ENCODE assay signal across 10 cellular contexts in genomic region chr4:69170233-69171134, GRCh38. TPM values are rescaled to one million over a fixed set of nuclear protein-coding genes. Genes with fewer than 3 reads are reported as not detected.
DNase-seq lines count a peak whose midpoint lies in the region; ATAC-seq, FAIRE-seq and TF ChIP-seq lines count a peak whose summit lies in the region.
"Not testable (repeated sequence)": the region's sequence is repeated elsewhere in the genome, so short reads cannot be mapped to it uniquely, and the experiment has no call there.
"Had no signal": no experiment of that assay in that cellular context is flagged by ENCODE, and none has a peak within 500 bp of the region (broad histone marks: within the 10 kb centered on the region; RNA-seq: fewer than 3 reads in every experiment).

No MANE protein-coding gene starts in this region.

- H3K4me1 ChIP-seq in pancreas, result peaks cover 12 to 17% (median 14%) of the 10 kb centered on the region in 3 donors

- DNase-seq in M059J (ENCODE audit: low read depth) (peak; percentile 30), RKO (ENCODE audit: low spot score) (peak; percentile 56), glomerular visceral epithelial cell (ENCODE audit: extremely low spot score) (peak; percentile 73), pancreas (peak in 4 of 6 donors; percentile 31 to 75 (median 42))
- DNase-seq in activated naive CD8-positive, alpha-beta T cell treated with anti-CD3 and anti-CD28 coated beads, Interleukin-2, amount 50 U/mL, for 24 hours, result peak; percentile 3

- H3K4me3 Mint-ChIP-seq in activated naive CD8-positive, alpha-beta T cell treated with anti-CD3 and anti-CD28 coated beads, Interleukin-2, amount 50 U/mL, for 24 hours, result not testable (repeated sequence)

- H3K27me3 Mint-ChIP-seq in activated naive CD8-positive, alpha-beta T cell treated with anti-CD3 and anti-CD28 coated beads, Interleukin-2, amount 50 U/mL, for 24 hours, result not testable (repeated sequence)

- not testable (repeated sequence) for H3K4me3 ChIP-seq in pancreas

- ATAC-seq in GM18868 (IDR thresholded peaks at IDR 0.05; ENCODE audit: unreplicated experiment), result peak; percentile 82
- ATAC-seq in HG02759 (IDR thresholded peaks at IDR 0.05; ENCODE audit: unreplicated experiment), result peak; percentile 85
- not testable (repeated sequence) for ATAC-seq in activated naive CD8-positive, alpha-beta T cell treated with anti-CD3 and anti-CD28 coated beads, Interleukin-2, amount 50 U/mL, for 24 hours
- peak; percentile 55 to 87 (median 81) for ATAC-seq in pancreas

- peak; percentile 52 for TF ChIP-seq CTCF in C4-2B (conservative IDR thresholded peaks at IDR 0.05)
- TF ChIP-seq CTCF in pancreas (IDR thresholded peaks at IDR 0.05), result peak; percentile 40 to 50 (median 46)

- H3K27ac ChIP-seq in C4-2B, pancreas: not testable (repeated sequence)

- not testable (repeated sequence) for H3K4me1 Mint-ChIP-seq in activated naive CD8-positive, alpha-beta T cell treated with anti-CD3 and anti-CD28 coated beads, Interleukin-2, amount 50 U/mL, for 24 hours

- not testable (repeated sequence) for H3K9me3 ChIP-seq in pancreas

- not testable (repeated sequence) for H3K27ac Mint-ChIP-seq in activated naive CD8-positive, alpha-beta T cell treated with anti-CD3 and anti-CD28 coated beads, Interleukin-2, amount 50 U/mL, for 24 hours

- not testable (repeated sequence) for H3K9me3 Mint-ChIP-seq in activated naive CD8-positive, alpha-beta T cell treated with anti-CD3 and anti-CD28 coated beads, Interleukin-2, amount 50 U/mL, for 24 hours

- H3K36me3 ChIP-seq in pancreas, result not testable (repeated sequence)

- H3K27me3 ChIP-seq in pancreas, result not testable (repeated sequence)

- intact Hi-C loops in pancreas (cut with DNase I), result loop anchor here in 1 of 3 donors (5.0 kb wide), 1 partner anchor 668 kb away; no protein-coding TSS in a partner anchor

- peak; percentile 93 for FAIRE-seq in pancreas (lab: Jason Lieb, UNC)

- H3K36me3 Mint-ChIP-seq in activated naive CD8-positive, alpha-beta T cell treated with anti-CD3 and anti-CD28 coated beads, Interleukin-2, amount 50 U/mL, for 24 hours (ENCODE audit: low read depth), result not testable (repeated sequence)

- 45 to 50% methylated on average over 2 of the region's 2 CpGs for WGBS in pancreas, 2 donors

RNA-seq across cellular contexts. Expression of gene UGT2B11, which starts 44.1 kb away (rescaled TPM):
- not detected in 2 replicates for total RNA-seq in M059J (2014; rRNA removed; shearing (Covaris generic))
- not detected for total RNA-seq in pancreas
- polyA plus RNA-seq in pancreas, result not detected
- total RNA-seq: sciatic nerve, urinary bladder had no signal
- polyA plus RNA-seq: urinary bladder had no signal

Comparison
In these comparisons a context has a peak if more than half of its experiments do, and no peak if none do; other contexts are left out.
1. DNase-seq: peak in every context shown above with its lines; median percentile 73 in glomerular visceral epithelial cell; 56 in RKO; 42 in pancreas; 30 in M059J; 3 in activated naive CD8-positive, alpha-beta T cell treated with anti-CD3 and anti-CD28 coated beads, Interleukin-2, amount 50 U/mL, for 24 hours.